24 cellular contexts compared by ENCODE assay signal in the genomic region with DNA sequence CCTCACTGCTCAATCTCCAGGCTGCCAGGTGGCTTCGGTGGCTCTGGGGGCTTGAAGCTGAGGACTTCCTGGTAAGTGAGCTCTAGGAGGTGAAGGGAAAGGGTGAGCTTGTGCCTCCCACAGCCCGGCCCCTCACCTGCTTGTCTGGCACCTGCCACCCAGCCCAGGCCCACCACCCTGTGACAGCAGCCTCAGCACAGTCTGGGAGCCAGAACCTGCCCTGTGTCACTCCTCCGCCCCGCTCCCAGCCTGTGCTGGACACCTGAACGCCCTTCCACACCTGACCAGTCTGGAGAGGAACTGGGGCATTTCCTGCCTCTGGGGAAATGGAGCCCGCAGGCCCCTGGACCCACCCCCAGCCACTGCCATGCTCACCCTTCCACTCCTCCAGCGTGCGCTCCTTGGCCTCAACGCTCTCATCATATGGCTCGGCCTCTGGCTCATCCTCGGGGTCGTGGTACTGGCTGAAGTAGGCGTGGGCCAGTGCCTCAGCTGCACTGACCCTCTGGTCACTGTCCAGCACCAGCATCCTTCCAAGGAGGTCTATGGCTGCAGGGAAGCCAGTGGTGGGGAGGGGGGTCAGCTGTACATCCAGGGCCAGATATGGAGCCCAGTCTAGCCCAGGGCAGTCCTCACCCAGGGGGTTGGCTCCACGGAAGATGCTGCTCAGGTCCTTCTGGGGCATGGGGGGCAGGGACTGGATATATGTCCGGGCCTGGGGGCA.
"Had no signal": no experiment of that assay in that cellular context is flagged by ENCODE, and none has a peak within 500 bp of the region (broad histone marks: within the 10 kb centered on the region; RNA-seq: fewer than 3 reads in every experiment).

No MANE protein-coding gene starts in this region.

- H3K36me3 ChIP-seq: breast epithelium, colonic mucosa, neutrophil, ovary, prostate gland, suprapubic skin, transverse colon had no signal

- H3K4me2 ChIP-seq: hepatocyte had no signal

- H3K4me3 ChIP-seq: breast epithelium, colonic mucosa, dorsolateral prefrontal cortex, hepatocyte, left lung, ovary, prostate gland, suprapubic skin, transverse colon had no signal

- H3K36me3 Mint-ChIP-seq: activated naive CD8-positive, alpha-beta T cell treated with anti-CD3 and anti-CD28 coated beads for 36 hours; immature natural killer cell had no signal

- H3K4me3 Mint-ChIP-seq: activated naive CD8-positive, alpha-beta T cell treated with anti-CD3 and anti-CD28 coated beads for 36 hours; activated T-cell treated with anti-CD3 and anti-CD28 coated beads, Interleukin-2, amount 50 U/mL, for 24 hours; immature natural killer cell; stimulated activated naive CD8-positive, alpha-beta T cell treated with anti-CD3 and anti-CD28 coated beads, Interleukin-15, amount 100 ng/mL, for 72 hours had no signal

- H3K9me3 Mint-ChIP-seq: activated naive CD8-positive, alpha-beta T cell treated with anti-CD3 and anti-CD28 coated beads for 36 hours; activated T-cell treated with anti-CD3 and anti-CD28 coated beads, Interleukin-2, amount 50 U/mL, for 24 hours; effector memory CD8-positive, alpha-beta T cell; immature natural killer cell; naive thymus-derived CD4-positive, alpha-beta T cell; stimulated activated naive CD8-positive, alpha-beta T cell treated with anti-CD3 and anti-CD28 coated beads, Interleukin-15, amount 100 ng/mL, for 72 hours had no signal

- ATAC-seq: effector memory CD8-positive, alpha-beta T cell; esophagus mucosa; left lung; naive thymus-derived CD4-positive, alpha-beta T cell; stimulated activated naive CD8-positive, alpha-beta T cell treated with anti-CD3 and anti-CD28 coated beads, Interleukin-15, amount 100 ng/mL, for 72 hours had no signal

- DNase-seq: activated CD4-positive, alpha-beta T cell treated with anti-CD3 and anti-CD28 coated beads for 1 hour; activated CD4-positive, alpha-beta T cell treated with anti-CD3 and anti-CD28 coated beads, Interleukin-2, amount 50 U/mL, for 1 hour; activated naive CD4-positive, alpha-beta T cell treated with Interleukin-2 at 50 U/mL for 16 hours; activated naive CD8-positive, alpha-beta T cell treated with anti-CD3 and anti-CD28 coated beads for 36 hours; activated T-cell treated with anti-CD3 and anti-CD28 coated beads, Interleukin-2, amount 50 U/mL, for 24 hours; colonic mucosa; dorsolateral prefrontal cortex; effector memory CD8-positive, alpha-beta T cell; foreskin melanocyte; immature natural killer cell; kidney glomerular epithelial cell; left lung; naive thymus-derived CD4-positive, alpha-beta T cell; ovary; stimulated activated CD4-positive, alpha-beta T cell treated with anti-CD3 and anti-CD28 coated beads, Interleukin-4, amount 100 ng/mL, for 4 hours; stimulated activated naive CD8-positive, alpha-beta T cell treated with anti-CD3 and anti-CD28 coated beads, Interleukin-15, amount 100 ng/mL, for 72 hours; T-helper 9 cell; transverse colon had no signal

- H3K27ac Mint-ChIP-seq: activated naive CD8-positive, alpha-beta T cell treated with anti-CD3 and anti-CD28 coated beads for 36 hours; activated T-cell treated with anti-CD3 and anti-CD28 coated beads, Interleukin-2, amount 50 U/mL, for 24 hours; effector memory CD8-positive, alpha-beta T cell; immature natural killer cell; naive thymus-derived CD4-positive, alpha-beta T cell; stimulated activated naive CD8-positive, alpha-beta T cell treated with anti-CD3 and anti-CD28 coated beads, Interleukin-15, amount 100 ng/mL, for 72 hours had no signal

- H3K27ac ChIP-seq: breast epithelium, colonic mucosa, hepatocyte, left lung, neutrophil, ovary, prostate gland, suprapubic skin, transverse colon had no signal

- H3K4me1 ChIP-seq: colonic mucosa had no signal

- H3K27me3 ChIP-seq: ovary had no signal

- H3K9me3 ChIP-seq: breast epithelium, colonic mucosa, left lung, neutrophil, ovary, prostate gland, suprapubic skin, transverse colon had no signal
